Comparison of ENCODE assay signal across 16 cellular contexts in genomic region chr13:25816239-25816638, GRCh38.
"Had no signal": no experiment of that assay in that cellular context is flagged by ENCODE, and none has a peak within 500 bp of the region (broad histone marks: within the 10 kb centered on the region; RNA-seq: fewer than 3 reads in every experiment).

No MANE protein-coding gene starts in this region.

- H3K36me3 ChIP-seq: pancreas, sigmoid colon, spleen, stomach had no signal

- H3K27me3 ChIP-seq: pancreas, sigmoid colon, spleen, stomach, testis had no signal

- H3K9me3 ChIP-seq: pancreas, testis had no signal

- H3K4me1 ChIP-seq: spleen, testis had no signal

- ATAC-seq: esophagus mucosa; left cardiac atrium; naive thymus-derived CD4-positive, alpha-beta T cell; pancreas had no signal

- H3K27ac ChIP-seq: coronary artery, pancreas, sigmoid colon, spleen, stomach, testis had no signal

- H3K4me3 ChIP-seq: coronary artery, mucosa of descending colon, pancreas, sigmoid colon, spleen, stomach, testis had no signal

- DNase-seq: activated CD4-positive, alpha-beta T cell treated with anti-CD3 and anti-CD28 coated beads, Interleukin-2, amount 50 U/mL, for 1 hour; activated CD4-positive, CD25-positive, alpha-beta regulatory T cell; activated CD8-positive, alpha-beta memory T cell treated with anti-CD3 and anti-CD28 coated beads for 24 hours; activated naive CD4-positive, alpha-beta T cell; activated naive CD8-positive, alpha-beta T cell treated with anti-CD3 and anti-CD28 coated beads, Interleukin-2, amount 10 ng/mL, durations not matched to agents 7 days and 5 days; central memory CD4-positive, alpha-beta T cell; left cardiac atrium; mucosa of descending colon; naive thymus-derived CD4-positive, alpha-beta T cell; pancreas; sigmoid colon; spleen; stomach; testis had no signal
